Comparison of ENCODE assay signal across 12 cellular contexts in genomic region chr5:150036513-150036912, GRCh38. TPM values are rescaled to one million over a fixed set of nuclear protein-coding genes. Genes with fewer than 3 reads are reported as not detected.
DNase-seq lines count a peak whose midpoint lies in the region; ATAC-seq, FAIRE-seq and TF ChIP-seq lines count a peak whose summit lies in the region.
"Had no signal": no experiment of that assay in that cellular context is flagged by ENCODE, and none has a peak within 500 bp of the region (broad histone marks: within the 10 kb centered on the region; RNA-seq: fewer than 3 reads in every experiment).

No MANE protein-coding gene starts in this region.

- H3K36me3 ChIP-seq in astrocyte (ENCODE audit: insufficient read depth, low read length): peaks cover 63% of the 10 kb centered on the region
- H3K36me3 ChIP-seq in thoracic aorta: peaks cover 60% of the 10 kb centered on the region

- H3K27ac ChIP-seq in astrocyte (ENCODE audit: low read depth, low read length) (peak overlapping the region; percentile 73), thoracic aorta (no peak overlapping the region)
- H3K27ac ChIP-seq: KMS-11 had no signal

- peaks cover 51% of the 10 kb centered on the region for H3K36me3 Mint-ChIP-seq in astrocyte (ENCODE audit: low read depth, unreplicated experiment)

- H2AFZ ChIP-seq in astrocyte (ENCODE audit: low read depth, low read length): no peak overlapping the region

- no peaks in the 10 kb centered on the region for H4K20me1 ChIP-seq in astrocyte (ENCODE audit: insufficient read depth, low read length)

- no peaks in the 10 kb centered on the region for H3K9me3 Mint-ChIP-seq in astrocyte (ENCODE audit: unreplicated experiment)

- peak; percentile 90 for FAIRE-seq in astrocyte (lab: Jason Lieb, UNC)
- FAIRE-seq: colon had no signal

- DNase-seq in HFF-Myc (ENCODE audit: extremely low read depth, low read depth) (peak; percentile 91), astrocyte (ENCODE audit: low read depth) (peak; percentile 99), left ventricle myocardium superior (peak; percentile 58), thoracic aorta (ENCODE audit: low spot score) (no peak), DMS79 (lab: John Stamatoyannopoulos, UW) (no peak), MV-4-11 (lab: John Stamatoyannopoulos, UW) (no peak)
- DNase-seq: NCI-H526 treated with DMSO at 0.1 percent for 48 hours, occipital lobe, T-helper 2 cell had no signal

- no peaks in the 10 kb centered on the region for H3K27me3 Mint-ChIP-seq in astrocyte (ENCODE audit: low read depth, unreplicated experiment)

- H3K4me1 ChIP-seq in astrocyte (ENCODE audit: insufficient read depth, low read length) (peaks cover 29% of the 10 kb centered on the region), thoracic aorta (ENCODE audit: control insufficient read depth in 1 of 2, low read depth in 2 of 2) (no peaks in the 10 kb centered on the region)

- H3K9me3 ChIP-seq in astrocyte (ENCODE audit: insufficient read depth, low read depth, low read length): no peaks in the 10 kb centered on the region
- H3K9me3 ChIP-seq in thoracic aorta: no peaks in the 10 kb centered on the region

- ATAC-seq in left ventricle myocardium superior (peak; percentile 93), thoracic aorta (ENCODE audit: insufficient number of reproducible peaks, low FRiP score, low read depth) (peak; percentile 21), GM19395 (IDR thresholded peaks at IDR 0.05; ENCODE audit: unreplicated experiment) (no peak)

- H3K27me3 ChIP-seq in astrocyte (ENCODE audit: insufficient read depth, low read length): no peaks in the 10 kb centered on the region
- no peaks in the 10 kb centered on the region for H3K27me3 ChIP-seq in thoracic aorta (replicated peaks; ENCODE audit: insufficient read depth)

- intact Hi-C loops in left ventricle myocardium superior (cut with micrococcal nuclease): no loop called here

- no peak for TF ChIP-seq CTCF in HFF-Myc (IDR thresholded peaks at IDR 0.05; ENCODE audit: low read depth, low read length, missing control alignments)
- TF ChIP-seq CTCF in astrocyte (IDR thresholded peaks at IDR 0.05; ENCODE audit: insufficient read depth, low read depth, low read length): no peak
- no peak for TF ChIP-seq CTCF in thoracic aorta (IDR thresholded peaks at IDR 0.05)

- H3K9ac ChIP-seq in astrocyte (ENCODE audit: low read length): peak overlapping the region; percentile 36
- H3K9ac ChIP-seq: KMS-11 had no signal

- H3K4me1 Mint-ChIP-seq in astrocyte (ENCODE audit: low read depth, unreplicated experiment): peaks cover 49% of the 10 kb centered on the region

- H3K79me2 ChIP-seq in astrocyte (ENCODE audit: insufficient read depth, low read length): peaks cover 22% of the 10 kb centered on the region

- peak overlapping the region; percentile 78 for H3K27ac Mint-ChIP-seq in astrocyte (ENCODE audit: unreplicated experiment)

- peak overlapping the region; percentile 58 for H3K4me2 ChIP-seq in astrocyte (ENCODE audit: low read length)
- H3K4me2 ChIP-seq: KMS-11 had no signal

- H3K4me3 ChIP-seq in HFF-Myc (replicated peaks; ENCODE audit: low read depth, low read length) (no peak overlapping the region), astrocyte (ENCODE audit: insufficient read depth, low read depth, low read length) (no peak overlapping the region), thoracic aorta (no peak overlapping the region)

- peak overlapping the region; percentile 47 for H3K4me3 Mint-ChIP-seq in astrocyte (ENCODE audit: unreplicated experiment)

RNA-seq across cellular contexts. Expression of gene HMGXB3, which starts 36.0 kb away (rescaled TPM):
- total RNA-seq in astrocyte (58.1 and 58.6 TPM in 2 replicates), left ventricle myocardium superior (14.2 TPM), thoracic aorta (10 to 100 TPM; 49.2 to 50.1 TPM)

RNA-seq across cellular contexts. Expression of gene TIGD6, which starts 36.1 kb away (rescaled TPM):
- total RNA-seq in astrocyte (5.5 and 6.2 TPM in 2 replicates), left ventricle myocardium superior (1.9 TPM), thoracic aorta (10 to 100 TPM in 1 of 2 donors, 1 to 10 TPM in 1; 3.4 to 10.0 TPM)

RNA-seq across cellular contexts. Expression of gene CSF1R, which starts 49.8 kb away (rescaled TPM):
- total RNA-seq in astrocyte (1.4 and 1.6 TPM in 2 replicates), left ventricle myocardium superior (20.1 TPM), thoracic aorta (10 to 100 TPM; 76.3 to 98.6 TPM)

Comparison
In these comparisons a context has a peak if more than half of its experiments do, and no peak if none do; other contexts are left out.
1. DNase-seq: peak in HFF-Myc (single experiment), astrocyte (single experiment) and left ventricle myocardium superior (single experiment); none in thoracic aorta (single experiment), DMS79 (single experiment) and MV-4-11 (single experiment).